9 cellular contexts compared by ENCODE assay signal in genomic region chr9:78707481-78707977, GRCh38.
DNase-seq lines count a peak whose midpoint lies in the region; ATAC-seq and TF ChIP-seq lines count a peak whose summit lies in the region.
"Had no signal": no experiment of that assay in that cellular context is flagged by ENCODE, and none has a peak within 500 bp of the region (broad histone marks: within the 10 kb centered on the region; RNA-seq: fewer than 3 reads in every experiment).

No MANE protein-coding gene starts in this region.

- DNase-seq in RWPE1 (ENCODE audit: low spot score) (peak; percentile 6), smooth muscle cell (lab: John Stamatoyannopoulos, UW; ENCODE audit: unreplicated experiment) (no peak), iPS-NIHi11 (ENCODE audit: low spot score) (no peak)
- no peak for DNase-seq in activated naive CD4-positive, alpha-beta T cell treated with anti-CD3 and anti-CD28 coated beads for 36 hours
- no peak for DNase-seq in stimulated activated CD4-positive, alpha-beta T cell treated with anti-CD3 and anti-CD28 coated beads, Interleukin-15, amount 100 ng/mL, for 24 hours
- DNase-seq: NCI-H2171, pancreas had no signal

- no peaks in the 10 kb centered on the region for H3K36me3 Mint-ChIP-seq in activated naive CD4-positive, alpha-beta T cell treated with anti-CD3 and anti-CD28 coated beads for 36 hours (ENCODE audit: low read depth)

- no peak overlapping the region for H3K27ac Mint-ChIP-seq in activated naive CD4-positive, alpha-beta T cell treated with anti-CD3 and anti-CD28 coated beads for 36 hours

- H3K9me3 Mint-ChIP-seq in activated naive CD4-positive, alpha-beta T cell treated with anti-CD3 and anti-CD28 coated beads for 36 hours = no peaks in the 10 kb centered on the region

- ATAC-seq in GM19324 (IDR thresholded peaks at IDR 0.05; ENCODE audit: low FRiP score, unreplicated experiment) (peak; percentile 57), HG03066 (IDR thresholded peaks at IDR 0.05; ENCODE audit: low read depth, unreplicated experiment) (peak; percentile 81)

- H2AFZ ChIP-seq in smooth muscle cell (ENCODE audit: low read depth) = no peak overlapping the region

- peak overlapping the region; percentile 51 for H3K4me2 ChIP-seq in smooth muscle cell

- H3K27ac ChIP-seq in RWPE1 (no peak overlapping the region), smooth muscle cell (ENCODE audit: low read depth) (peak overlapping the region; percentile 30)
- H3K27ac ChIP-seq: pancreas had no signal

- no peaks in the 10 kb centered on the region for H3K79me2 ChIP-seq in smooth muscle cell (ENCODE audit: low read depth)

- peaks cover 9% of the 10 kb centered on the region for H3K4me1 ChIP-seq in smooth muscle cell (ENCODE audit: low read depth)
- H3K4me1 ChIP-seq: pancreas had no signal

- POLR2A ChIA-PET in RWPE1 (lab: Yijun Ruan, JAX; ENCODE audit: low non-redundant PET) = no interaction called here

- H3K27me3 Mint-ChIP-seq in activated naive CD4-positive, alpha-beta T cell treated with anti-CD3 and anti-CD28 coated beads for 36 hours (ENCODE audit: low read depth) = no peaks in the 10 kb centered on the region

- no peak overlapping the region for H3K4me3 Mint-ChIP-seq in activated naive CD4-positive, alpha-beta T cell treated with anti-CD3 and anti-CD28 coated beads for 36 hours

- no peaks in the 10 kb centered on the region for H3K36me3 ChIP-seq in smooth muscle cell (ENCODE audit: low read depth)
- H3K36me3 ChIP-seq: pancreas had no signal

- no peaks in the 10 kb centered on the region for H3F3A ChIP-seq in smooth muscle cell (ENCODE audit: low read depth)

- intact Hi-C loops in activated naive CD4-positive, alpha-beta T cell treated with anti-CD3 and anti-CD28 coated beads for 36 hours (cut with micrococcal nuclease) = no loop called here

- WGBS in smooth muscle cell (ENCODE audit: low lambda C conversion rate) = 29% methylated on average over 1 of the region's 1 CpG

- no peak overlapping the region for H3K4me3 ChIP-seq in smooth muscle cell
- H3K4me3 ChIP-seq: pancreas had no signal

- CTCF ChIA-PET in RWPE1 (lab: Yijun Ruan, JAX) = interaction anchor here (0.6 to 1.1 kb wide), 3 partner anchors 24 to 105 kb away, joined by 3 to 8 read pairs (median 5); no protein-coding TSS in a partner anchor
- CTCF ChIA-PET in activated naive CD4-positive, alpha-beta T cell treated with anti-CD3 and anti-CD28 coated beads for 36 hours (lab: Charles Lee) = interaction anchor here (0.9 kb wide), 1 partner anchor 12 kb away, joined by 8 read pairs; no protein-coding TSS in a partner anchor

- no peak overlapping the region for H3K9ac ChIP-seq in smooth muscle cell (ENCODE audit: low read depth)

- no peaks in the 10 kb centered on the region for H4K20me1 ChIP-seq in smooth muscle cell (ENCODE audit: low read depth)

- H3K9me3 ChIP-seq in smooth muscle cell (replicated peaks; ENCODE audit: low read depth) = no peaks in the 10 kb centered on the region
- H3K9me3 ChIP-seq: pancreas had no signal

- H3K4me1 Mint-ChIP-seq in activated naive CD4-positive, alpha-beta T cell treated with anti-CD3 and anti-CD28 coated beads for 36 hours (ENCODE audit: low read depth) = no peaks in the 10 kb centered on the region

- TF ChIP-seq CTCF in RWPE1 (conservative IDR thresholded peaks at IDR 0.05; ENCODE audit: low read depth) (no peak), smooth muscle cell (IDR thresholded peaks at IDR 0.05; ENCODE audit: borderline replicate concordance, insufficient read depth, poor library complexity, severe bottlenecking) (no peak)

- no peaks in the 10 kb centered on the region for H3K27me3 ChIP-seq in smooth muscle cell (ENCODE audit: low read depth)
- H3K27me3 ChIP-seq: pancreas had no signal
